In the genomic region with DNA sequence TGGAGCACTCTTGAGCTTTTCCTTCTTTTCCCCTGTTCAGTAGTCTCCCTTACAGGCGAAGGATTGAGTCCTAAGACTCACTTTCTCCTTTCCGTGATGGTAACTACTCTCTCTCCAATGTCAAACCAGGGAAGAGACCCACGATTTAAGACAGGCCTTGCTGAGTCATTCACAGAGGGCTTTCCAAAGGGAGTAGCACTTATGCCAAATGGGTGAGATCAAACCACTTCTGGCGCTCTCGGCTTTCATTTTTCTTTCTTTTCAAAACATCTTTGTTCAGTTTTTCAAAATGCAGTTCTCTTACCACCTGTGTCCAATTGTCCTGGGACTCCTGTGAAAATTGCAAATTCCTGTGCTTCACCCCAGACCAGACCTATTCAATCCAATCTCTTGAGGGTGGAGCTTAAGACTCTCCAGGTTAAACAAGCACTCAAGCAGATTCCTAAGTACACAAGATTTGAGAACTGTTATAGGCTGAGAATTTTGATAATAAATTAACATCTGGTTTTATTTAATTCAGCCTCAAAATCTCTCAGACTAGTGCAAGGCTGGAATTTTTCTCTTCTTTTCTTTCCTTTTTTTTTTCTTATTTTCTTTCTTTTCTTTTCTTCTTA, we compare ENCODE assay signal across 16 cellular contexts. TPM values are rescaled to one million over a fixed set of nuclear protein-coding genes. Genes with fewer than 3 reads are reported as not detected.
DNase-seq lines count a peak whose midpoint lies in the region; ATAC-seq, FAIRE-seq and TF ChIP-seq lines count a peak whose summit lies in the region.
"Had no signal": no experiment of that assay in that cellular context is flagged by ENCODE, and none has a peak within 500 bp of the region (broad histone marks: within the 10 kb centered on the region; RNA-seq: fewer than 3 reads in every experiment).

No MANE protein-coding gene starts in this region.

- H3K27ac ChIP-seq in GM23248 (peak overlapping the region; percentile 9; the same call in 1 of the 2 replicates), astrocyte (ENCODE audit: low read depth, low read length) (no peak overlapping the region), lower lobe of right lung (no peak overlapping the region)

- H3K27me3 ChIP-seq in GM23248 (replicated peaks; ENCODE audit: insufficient read depth): no peaks in the 10 kb centered on the region
- H3K27me3 ChIP-seq in astrocyte (ENCODE audit: insufficient read depth, low read length): no peaks in the 10 kb centered on the region
- H3K27me3 ChIP-seq in lower lobe of right lung (ENCODE audit: low read depth): no peaks in the 10 kb centered on the region

- WGBS in GM23248 (ENCODE audit: low coverage in 1 of 2, low lambda C conversion rate in 2 of 2, missing lambda C conversion rate in 2 of 2), 2 experiments: 5 to 13% methylated on average over 5 of the region's 5 CpGs
- WGBS in lower leg skin, 2 donors: 53 to 58% methylated on average over 5 of the region's 5 CpGs

- H2AFZ ChIP-seq in GM23248 (peak overlapping the region; percentile 81), astrocyte (ENCODE audit: low read depth, low read length) (no peak overlapping the region)

- H3K36me3 ChIP-seq in GM23248 (ENCODE audit: low read depth): no peaks in the 10 kb centered on the region
- H3K36me3 ChIP-seq in astrocyte (ENCODE audit: insufficient read depth, low read length): no peaks in the 10 kb centered on the region
- H3K36me3 ChIP-seq in lower lobe of right lung: no peaks in the 10 kb centered on the region

- H3K4me3 ChIP-seq in GM23248 (peak overlapping the region; percentile 50), astrocyte (ENCODE audit: insufficient read depth, low read depth, low read length) (no peak overlapping the region), lower lobe of right lung (no peak overlapping the region), lower leg skin (ENCODE audit: low read depth, poor library complexity, severe bottlenecking) (no peak overlapping the region)

- H3K9me3 Mint-ChIP-seq in astrocyte (ENCODE audit: unreplicated experiment): no peaks in the 10 kb centered on the region
- peaks cover 5% of the 10 kb centered on the region for H3K9me3 Mint-ChIP-seq in type B pancreatic cell
- H3K9me3 Mint-ChIP-seq: activated T-cell treated with anti-CD3 and anti-CD28 coated beads, Interleukin-2, amount 50 U/mL, for 72 hours; neural crest cell; stimulated activated effector memory CD8-positive, alpha-beta T cell treated with anti-CD3 and anti-CD28 coated beads, Interleukin-12 subunit alpha, Interleukin-12 subunit beta, amount 100 ng/mL, for 72 hours had no signal

- intact Hi-C loops in lower lobe of right lung (cut with DNase I) (no loop called here), lower leg skin (cut with DNase I; ENCODE audit: low total_unique reads) (no loop called here)

- DNase-seq in GM23248: peak; percentile 79
- peak; percentile 53 for DNase-seq in astrocyte (ENCODE audit: low read depth)
- DNase-seq in lower lobe of right lung: no peak
- no peak for DNase-seq in type B pancreatic cell (ENCODE audit: extremely low spot score, unreplicated experiment)
- DNase-seq in GF-D8 (lab: John Stamatoyannopoulos, UW): no peak
- DNase-seq in lower leg skin (ENCODE audit: low spot score in 2 of 2): no peak
- DNase-seq in mucosa of gallbladder (ENCODE audit: low spot score): no peak
- DNase-seq: activated T-cell treated with anti-CD3 and anti-CD28 coated beads, Interleukin-2, amount 50 U/mL, for 72 hours; EL; hypothalamus; NCI-H1436 had no signal

- H3K27me3 Mint-ChIP-seq in astrocyte (ENCODE audit: low read depth, unreplicated experiment) (peaks cover 2% of the 10 kb centered on the region), type B pancreatic cell (peaks cover 2% of the 10 kb centered on the region)

- H3K4me3 Mint-ChIP-seq in astrocyte (ENCODE audit: unreplicated experiment) (no peak overlapping the region), type B pancreatic cell (no peak overlapping the region)
- H3K4me3 Mint-ChIP-seq: activated T-cell treated with anti-CD3 and anti-CD28 coated beads, Interleukin-2, amount 50 U/mL, for 72 hours; neural crest cell; stimulated activated effector memory CD8-positive, alpha-beta T cell treated with anti-CD3 and anti-CD28 coated beads, Interleukin-12 subunit alpha, Interleukin-12 subunit beta, amount 100 ng/mL, for 72 hours had no signal

- TF ChIP-seq CTCF in astrocyte (IDR thresholded peaks at IDR 0.05; ENCODE audit: insufficient read depth, low read depth, low read length) (no peak), lower lobe of right lung (IDR thresholded peaks at IDR 0.05) (no peak), type B pancreatic cell (conservative IDR thresholded peaks at IDR 0.05) (no peak), lower leg skin (IDR thresholded peaks at IDR 0.05) (no peak)

- in situ Hi-C loops in GM23248 (cut with MboI): no loop called here

- peak overlapping the region; percentile 74 for H3K4me2 ChIP-seq in GM23248 (ENCODE audit: unreplicated experiment)
- H3K4me2 ChIP-seq in astrocyte (ENCODE audit: low read length): no peak overlapping the region

- peaks cover 8% of the 10 kb centered on the region; the same call in 1 of the 2 replicates for H3F3A ChIP-seq in GM23248 (ENCODE audit: insufficient read depth)

- H3K4me1 ChIP-seq in GM23248 (ENCODE audit: insufficient read depth): peaks cover 13% of the 10 kb centered on the region
- H3K4me1 ChIP-seq in astrocyte (ENCODE audit: insufficient read depth, low read length): no peaks in the 10 kb centered on the region
- no peaks in the 10 kb centered on the region for H3K4me1 ChIP-seq in lower lobe of right lung

- H3K4me1 Mint-ChIP-seq in astrocyte (ENCODE audit: low read depth, unreplicated experiment) (no peaks in the 10 kb centered on the region), type B pancreatic cell (ENCODE audit: unreplicated experiment) (peaks cover 12% of the 10 kb centered on the region)
- H3K4me1 Mint-ChIP-seq: stimulated activated effector memory CD8-positive, alpha-beta T cell treated with anti-CD3 and anti-CD28 coated beads, Interleukin-12 subunit alpha, Interleukin-12 subunit beta, amount 100 ng/mL, for 72 hours had no signal

- peak; percentile 25 to 70 for ATAC-seq in lower lobe of right lung
- ATAC-seq: activated T-cell treated with anti-CD3 and anti-CD28 coated beads, Interleukin-2, amount 50 U/mL, for 72 hours; left lobe of liver; stimulated activated effector memory CD8-positive, alpha-beta T cell treated with anti-CD3 and anti-CD28 coated beads, Interleukin-12 subunit alpha, Interleukin-12 subunit beta, amount 100 ng/mL, for 72 hours had no signal

- H3K36me3 Mint-ChIP-seq in astrocyte (ENCODE audit: low read depth, unreplicated experiment) (no peaks in the 10 kb centered on the region), type B pancreatic cell (no peaks in the 10 kb centered on the region)
- H3K36me3 Mint-ChIP-seq: stimulated activated effector memory CD8-positive, alpha-beta T cell treated with anti-CD3 and anti-CD28 coated beads, Interleukin-12 subunit alpha, Interleukin-12 subunit beta, amount 100 ng/mL, for 72 hours had no signal

- no peaks in the 10 kb centered on the region for H4K20me1 ChIP-seq in GM23248 (ENCODE audit: insufficient read depth)
- H4K20me1 ChIP-seq in astrocyte (ENCODE audit: insufficient read depth, low read length): no peaks in the 10 kb centered on the region

- TF ChIP-seq POLR2A in lower leg skin (IDR thresholded peaks at IDR 0.05): no peak

- no peak overlapping the region for H3K27ac Mint-ChIP-seq in astrocyte (ENCODE audit: unreplicated experiment)
- H3K27ac Mint-ChIP-seq in type B pancreatic cell: peak overlapping the region; percentile 15
- H3K27ac Mint-ChIP-seq: activated T-cell treated with anti-CD3 and anti-CD28 coated beads, Interleukin-2, amount 50 U/mL, for 72 hours; stimulated activated effector memory CD8-positive, alpha-beta T cell treated with anti-CD3 and anti-CD28 coated beads, Interleukin-12 subunit alpha, Interleukin-12 subunit beta, amount 100 ng/mL, for 72 hours had no signal

- H3K9ac ChIP-seq in GM23248: peak overlapping the region; percentile 27; the same call in 1 of the 2 replicates
- no peak overlapping the region for H3K9ac ChIP-seq in astrocyte (ENCODE audit: low read length)

- FAIRE-seq in astrocyte (lab: Jason Lieb, UNC): peak; percentile 58
- FAIRE-seq: colon, urothelium cell line had no signal

- H3K9me2 ChIP-seq in GM23248 (ENCODE audit: insufficient read depth): no peaks in the 10 kb centered on the region

- H3K79me2 ChIP-seq in GM23248 (ENCODE audit: insufficient read depth) (no peaks in the 10 kb centered on the region), astrocyte (ENCODE audit: insufficient read depth, low read length) (no peaks in the 10 kb centered on the region)

- H3K9me3 ChIP-seq in GM23248 (ENCODE audit: low read depth): no peaks in the 10 kb centered on the region
- H3K9me3 ChIP-seq in astrocyte (ENCODE audit: insufficient read depth, low read depth, low read length): no peaks in the 10 kb centered on the region
- no peaks in the 10 kb centered on the region for H3K9me3 ChIP-seq in lower lobe of right lung

RNA-seq across cellular contexts. Expression of gene MRPL19, which starts 14.4 kb away (rescaled TPM):
- 48.7 and 52.2 TPM in 2 replicates for total RNA-seq in GM23248 (2014; rRNA removed; shearing (Covaris generic))
- 55.2 and 57.1 TPM in 2 replicates for polyA plus RNA-seq in GM23248 (2016; fragmentation: Nextera tagmentation; extraction: Ambion mirVana)
- total RNA-seq in astrocyte (56.1 and 58.8 TPM in 2 replicates), lower lobe of right lung (39.8 TPM), type B pancreatic cell (ENCODE audit: low replicate concordance) (47.8 and 55.8 TPM in 2 replicates), lower leg skin (10 to 100 TPM; 24.7 to 39.0 (median 32.9) TPM), mucosa of gallbladder (45.4 TPM)

Comparison
In these comparisons a context has a peak if more than half of its experiments do, and no peak if none do; other contexts are left out.
1. DNase-seq: peak in GM23248 (single experiment) and astrocyte (single experiment); none in lower lobe of right lung (single experiment), type B pancreatic cell (single experiment), GF-D8 (single experiment), lower leg skin (0 of 2) and mucosa of gallbladder (single experiment).